In the genomic region with DNA sequence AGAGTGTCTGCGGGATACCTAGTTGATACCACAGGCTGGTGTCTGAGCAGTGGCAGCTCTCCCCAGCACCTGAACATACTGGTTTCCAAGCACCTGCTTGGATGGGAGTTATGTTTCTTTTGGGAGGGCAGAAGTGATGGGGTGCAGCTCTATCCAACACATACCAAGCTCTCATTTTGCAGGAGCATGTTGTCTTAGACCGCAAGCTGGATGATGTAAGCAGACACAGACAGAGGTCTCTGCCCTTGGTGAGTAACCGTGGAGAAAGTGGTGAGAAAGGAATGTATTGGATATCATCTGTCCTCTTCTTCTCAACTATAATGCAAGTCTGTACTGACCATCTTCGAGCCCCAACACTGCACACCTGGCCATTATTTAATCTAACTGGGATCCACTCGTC, we compare ENCODE assay signal across 21 cellular contexts. TPM values are rescaled to one million over a fixed set of nuclear protein-coding genes. Genes with fewer than 3 reads are reported as not detected.
DNase-seq lines count a peak whose midpoint lies in the region; ATAC-seq, FAIRE-seq and TF ChIP-seq lines count a peak whose summit lies in the region.
"Had no signal": no experiment of that assay in that cellular context is flagged by ENCODE, and none has a peak within 500 bp of the region (broad histone marks: within the 10 kb centered on the region; RNA-seq: fewer than 3 reads in every experiment).

No MANE protein-coding gene starts in this region.

- no peak overlapping the region for H3K4me3 Mint-ChIP-seq in activated naive CD4-positive, alpha-beta T cell treated with anti-CD3 and anti-CD28 coated beads for 36 hours
- H3K4me3 Mint-ChIP-seq: activated CD8-positive, alpha-beta memory T cell treated with anti-CD3 and anti-CD28 coated beads, Interleukin-2, amount 10 ng/mL, durations not matched to agents 7 days and 5 days; mesothelial cell of epicardium had no signal

- H3K27ac Mint-ChIP-seq in activated naive CD4-positive, alpha-beta T cell treated with anti-CD3 and anti-CD28 coated beads for 36 hours: no peak overlapping the region
- H3K27ac Mint-ChIP-seq: activated CD8-positive, alpha-beta memory T cell treated with anti-CD3 and anti-CD28 coated beads, Interleukin-2, amount 10 ng/mL, durations not matched to agents 7 days and 5 days; mesothelial cell of epicardium had no signal

- peaks cover 8% of the 10 kb centered on the region for H3K36me3 Mint-ChIP-seq in activated naive CD4-positive, alpha-beta T cell treated with anti-CD3 and anti-CD28 coated beads for 36 hours (ENCODE audit: low read depth)

- H3K4me3 ChIP-seq in bronchial epithelial cell (ENCODE audit: low read depth, low read length): no peak overlapping the region
- no peak overlapping the region for H3K4me3 ChIP-seq in kidney epithelial cell (ENCODE audit: low read depth, low read length)
- H3K4me3 ChIP-seq: esophagus muscularis mucosa, skin epidermis had no signal

- peak; percentile 51 for DNase-seq in AG08395 (ENCODE audit: low spot score)
- peak; percentile 65 for DNase-seq in HTR-8/SVneo (ENCODE audit: insufficient read length, low spot score)
- DNase-seq in bronchial epithelial cell (ENCODE audit: low read depth): peak; percentile 22
- peak; percentile 64 for DNase-seq in kidney epithelial cell (ENCODE audit: low read depth)
- DNase-seq in NCI-H2171 (lab: John Stamatoyannopoulos, UW): no peak
- DNase-seq in activated naive CD4-positive, alpha-beta T cell treated with anti-CD3 and anti-CD28 coated beads for 36 hours: no peak
- DNase-seq in activated CD4-positive, CD25-positive, alpha-beta regulatory T cell (lab: John Stamatoyannopoulos, UW): no peak
- DNase-seq: activated CD8-positive, alpha-beta memory T cell treated with anti-CD3 and anti-CD28 coated beads, Interleukin-2, amount 10 ng/mL, durations not matched to agents 7 days and 5 days; activated naive CD4-positive, alpha-beta T cell treated with Interleukin-2 at 50 U/mL for 16 hours; KG1; NCI-H1436; nucleus accumbens; SW 1271 had no signal

- CTCF ChIA-PET in activated naive CD4-positive, alpha-beta T cell treated with anti-CD3 and anti-CD28 coated beads for 36 hours (lab: Charles Lee): no interaction called here

- FAIRE-seq in HTR-8/SVneo (lab: Jason Lieb, UNC): no peak
- FAIRE-seq in bronchial epithelial cell (lab: Jason Lieb, UNC): no peak
- FAIRE-seq: colon had no signal

- peaks cover 3% of the 10 kb centered on the region for H3K4me1 Mint-ChIP-seq in activated naive CD4-positive, alpha-beta T cell treated with anti-CD3 and anti-CD28 coated beads for 36 hours (ENCODE audit: low read depth)

- TF ChIP-seq CTCF in bronchial epithelial cell (IDR thresholded peaks at IDR 0.05; ENCODE audit: insufficient read depth, low read length, severe bottlenecking) (no peak), kidney epithelial cell (IDR thresholded peaks at IDR 0.05; ENCODE audit: insufficient read depth, low read length, poor library complexity, severe bottlenecking) (no peak)

- no peaks in the 10 kb centered on the region for H3K36me3 ChIP-seq in bronchial epithelial cell (ENCODE audit: control insufficient read depth, insufficient read depth, low read length)
- H3K36me3 ChIP-seq in kidney epithelial cell (ENCODE audit: control insufficient read depth, insufficient read depth, low read length): no peaks in the 10 kb centered on the region

- H3K9me3 Mint-ChIP-seq in activated naive CD4-positive, alpha-beta T cell treated with anti-CD3 and anti-CD28 coated beads for 36 hours: no peaks in the 10 kb centered on the region

- ATAC-seq in HG02938 (IDR thresholded peaks at IDR 0.05; ENCODE audit: unreplicated experiment): no peak
- ATAC-seq: activated CD8-positive, alpha-beta memory T cell treated with anti-CD3 and anti-CD28 coated beads, Interleukin-2, amount 10 ng/mL, durations not matched to agents 7 days and 5 days had no signal

- H3K27me3 ChIP-seq in bronchial epithelial cell (ENCODE audit: control insufficient read depth, insufficient read depth, low read length) (no peaks in the 10 kb centered on the region), kidney epithelial cell (ENCODE audit: control insufficient read depth, insufficient read depth, low read length) (no peaks in the 10 kb centered on the region)

- intact Hi-C loops in activated naive CD4-positive, alpha-beta T cell treated with anti-CD3 and anti-CD28 coated beads for 36 hours (cut with micrococcal nuclease): no loop called here

- H3K27me3 Mint-ChIP-seq in activated naive CD4-positive, alpha-beta T cell treated with anti-CD3 and anti-CD28 coated beads for 36 hours (ENCODE audit: low read depth): no peaks in the 10 kb centered on the region
- H3K27me3 Mint-ChIP-seq: activated CD8-positive, alpha-beta memory T cell treated with anti-CD3 and anti-CD28 coated beads, Interleukin-2, amount 10 ng/mL, durations not matched to agents 7 days and 5 days had no signal

RNA-seq across cellular contexts. Expression of gene ZNF496, which starts 37.4 kb away (rescaled TPM):
- total RNA-seq in bronchial epithelial cell (5.0 and 9.5 TPM in 2 replicates), kidney epithelial cell (65.7 and 91.8 TPM in 2 replicates)
- 10 to 100 TPM in 1 of 2 experiments, 1 to 10 TPM in 1; 9.8 to 10.6 TPM for total RNA-seq in activated naive CD4-positive, alpha-beta T cell treated with anti-CD3 and anti-CD28 coated beads for 36 hours

RNA-seq across cellular contexts. Expression of gene VN1R5, which starts 38.4 kb away (rescaled TPM):
- not detected in 2 replicates for total RNA-seq in bronchial epithelial cell
- total RNA-seq in kidney epithelial cell: not detected in 2 replicates
- total RNA-seq in activated naive CD4-positive, alpha-beta T cell treated with anti-CD3 and anti-CD28 coated beads for 36 hours: not detected
- total RNA-seq: activated CD8-positive, alpha-beta memory T cell treated with anti-CD3 and anti-CD28 coated beads, Interleukin-2, amount 10 ng/mL, durations not matched to agents 7 days and 5 days; esophagus muscularis mucosa; mesothelial cell of epicardium; NCI-H460; OCI-LY7; subcutaneous adipose tissue had no signal

Comparison
In these comparisons a context has a peak if more than half of its experiments do, and no peak if none do; other contexts are left out.
1. DNase-seq: peak in AG08395 (single experiment), HTR-8/SVneo (single experiment), bronchial epithelial cell (single experiment) and kidney epithelial cell (single experiment); none in NCI-H2171 (single experiment), activated naive CD4-positive, alpha-beta T cell treated with anti-CD3 and anti-CD28 coated beads for 36 hours (single experiment) and activated CD4-positive, CD25-positive, alpha-beta regulatory T cell (0 of 4).